ENCODE assay signal across 1 cellular context in genomic region chr14:104836171-104836935, GRCh38. TPM values are rescaled to one million over a fixed set of nuclear protein-coding genes. Genes with fewer than 3 reads are reported as not detected.
"Had no signal": no experiment of that assay in that cellular context is flagged by ENCODE, and none has a peak within 500 bp of the region (broad histone marks: within the 10 kb centered on the region; RNA-seq: fewer than 3 reads in every experiment).

No MANE protein-coding gene starts in this region.

RNA-seq across cellular contexts. Expression of gene CEP170B, which starts 28.7 kb away (rescaled TPM):
- polyA plus RNA-seq: IgD-negative memory B cell had no signal
